Comparison of ENCODE assay signal across 29 cellular contexts in genomic region chr1:179053486-179053885, GRCh38.
"Had no signal": no experiment of that assay in that cellular context is flagged by ENCODE, and none has a peak within 500 bp of the region (broad histone marks: within the 10 kb centered on the region; RNA-seq: fewer than 3 reads in every experiment).

No MANE protein-coding gene starts in this region.

- H3K27ac Mint-ChIP-seq: dendritic cell treated with granulocyte-macrophage colony-stimulating factor and Interleukin-4, amounts not matched to agents 40 ng/mL and 50 ng/mL, for 4 days; immature natural killer cell; natural killer cell treated with Interleukin-12 subunit alpha and Interleukin-12 subunit beta and Interleukin-15 and Interleukin-18, amount 100 ng/mL, for 72 hours; neural progenitor cell; stimulated activated effector memory CD8-positive, alpha-beta T cell treated with anti-CD3 and anti-CD28 coated beads, Interleukin-12 subunit alpha, Interleukin-12 subunit beta, amount 100 ng/mL, for 72 hours; type B pancreatic cell had no signal

- H3K9me3 ChIP-seq: colonic mucosa, esophagus muscularis mucosa, lower lobe of right lung, mucosa of descending colon, stomach, testis, tibial artery had no signal

- FAIRE-seq: endothelial cell of umbilical vein, keratinocyte had no signal

- H3K9me3 Mint-ChIP-seq: central memory CD8-positive, alpha-beta T cell; immature natural killer cell; memory B cell; natural killer cell treated with Interleukin-12 subunit alpha and Interleukin-12 subunit beta and Interleukin-15 and Interleukin-18, amount 100 ng/mL, for 72 hours; stimulated activated effector memory CD8-positive, alpha-beta T cell treated with anti-CD3 and anti-CD28 coated beads, Interleukin-12 subunit alpha, Interleukin-12 subunit beta, amount 100 ng/mL, for 72 hours; type B pancreatic cell had no signal

- H3K9ac ChIP-seq: neural progenitor cell had no signal

- H3K4me1 Mint-ChIP-seq: central memory CD8-positive, alpha-beta T cell; memory B cell; neural progenitor cell had no signal

- ATAC-seq: foreskin keratinocyte; left ventricle myocardium superior; lower lobe of right lung; mucosa of descending colon; natural killer cell treated with Interleukin-12 subunit alpha and Interleukin-12 subunit beta and Interleukin-15 and Interleukin-18, amount 100 ng/mL, for 72 hours; sciatic nerve; stimulated activated effector memory CD8-positive, alpha-beta T cell treated with anti-CD3 and anti-CD28 coated beads, Interleukin-12 subunit alpha, Interleukin-12 subunit beta, amount 100 ng/mL, for 72 hours had no signal

- H3K27me3 ChIP-seq: colonic mucosa, esophagus muscularis mucosa, foreskin keratinocyte, neural progenitor cell, stomach, testis, tibial artery had no signal

- H3K27ac ChIP-seq: colonic mucosa, esophagus muscularis mucosa, foreskin keratinocyte, lower lobe of right lung, neural progenitor cell, stomach, testis, tibial artery had no signal

- H3K4me3 Mint-ChIP-seq: central memory CD8-positive, alpha-beta T cell; dendritic cell treated with granulocyte-macrophage colony-stimulating factor and Interleukin-4, amounts not matched to agents 40 ng/mL and 50 ng/mL, for 4 days; immature natural killer cell; memory B cell; naive B cell; natural killer cell treated with Interleukin-12 subunit alpha and Interleukin-12 subunit beta and Interleukin-15 and Interleukin-18, amount 100 ng/mL, for 72 hours; neural progenitor cell; stimulated activated effector memory CD8-positive, alpha-beta T cell treated with anti-CD3 and anti-CD28 coated beads, Interleukin-12 subunit alpha, Interleukin-12 subunit beta, amount 100 ng/mL, for 72 hours; type B pancreatic cell had no signal

- H3K4me1 ChIP-seq: colonic mucosa, lower lobe of right lung, neural progenitor cell, testis had no signal

- H3K36me3 ChIP-seq: colonic mucosa, neural progenitor cell had no signal

- DNase-seq: colonic mucosa; effector CD8-positive, alpha-beta T cell; foreskin keratinocyte; hypothalamus; immature natural killer cell; left ventricle myocardium superior; lower lobe of right lung; mucosa of descending colon; naive B cell; nucleus accumbens; stimulated activated CD4-positive, alpha-beta T cell treated with anti-CD3 and anti-CD28 coated beads, Interleukin-12 subunit alpha, Interleukin-12 subunit beta, amount 100 ng/mL, for 4 hours; stimulated activated CD4-positive, alpha-beta T cell treated with anti-CD3 and anti-CD28 coated beads, Interleukin-2, amount 100 ng/mL, for 24 hours; stimulated activated CD4-positive, alpha-beta T cell treated with anti-CD3 and anti-CD28 coated beads, Interleukin-4, amount 100 ng/mL, for 24 hours; stimulated activated naive CD4-positive, alpha-beta T cell treated with Interleukin-2 at 50 U/mL for 16 hours; stomach; testis; tibial artery had no signal

- H3K4me3 ChIP-seq: colonic mucosa, esophagus muscularis mucosa, lower lobe of right lung, mucosa of descending colon, neural progenitor cell, smooth muscle cell, stomach, testis, tibial artery had no signal

- H3K27me3 Mint-ChIP-seq: central memory CD8-positive, alpha-beta T cell; dendritic cell treated with granulocyte-macrophage colony-stimulating factor and Interleukin-4, amounts not matched to agents 40 ng/mL and 50 ng/mL, for 4 days; memory B cell; naive B cell; natural killer cell treated with Interleukin-12 subunit alpha and Interleukin-12 subunit beta and Interleukin-15 and Interleukin-18, amount 100 ng/mL, for 72 hours; type B pancreatic cell had no signal
